Comparison of ENCODE assay signal across 21 cellular contexts in genomic region chr12:121600702-121601336, GRCh38. TPM values are rescaled to one million over a fixed set of nuclear protein-coding genes. Genes with fewer than 3 reads are reported as not detected.
DNase-seq lines count a peak whose midpoint lies in the region; ATAC-seq and TF ChIP-seq lines count a peak whose summit lies in the region.
"Had no signal": no experiment of that assay in that cellular context is flagged by ENCODE, and none has a peak within 500 bp of the region (broad histone marks: within the 10 kb centered on the region; RNA-seq: fewer than 3 reads in every experiment).

No MANE protein-coding gene starts in this region.

- peak overlapping the region; percentile 92 for H3K27ac Mint-ChIP-seq in progenitor cell of endocrine pancreas
- no peak overlapping the region for H3K27ac Mint-ChIP-seq in T-cell

- no peaks in the 10 kb centered on the region for H3K27me3 ChIP-seq in SJCRH30
- no peaks in the 10 kb centered on the region for H3K27me3 ChIP-seq in vagina

- TF ChIP-seq POLR2A in vagina (IDR thresholded peaks at IDR 0.05), result no peak

- peaks cover 4% of the 10 kb centered on the region for H3K36me3 Mint-ChIP-seq in progenitor cell of endocrine pancreas (ENCODE audit: insufficient read depth)
- peaks cover under 1% of the 10 kb centered on the region for H3K36me3 Mint-ChIP-seq in T-cell

- H3K4me1 Mint-ChIP-seq in progenitor cell of endocrine pancreas (ENCODE audit: low read depth) (peaks cover 17% of the 10 kb centered on the region), T-cell (peaks cover 5 to 11% (median 6%) of the 10 kb centered on the region in 3 donors)

- H3K9me3 Mint-ChIP-seq in progenitor cell of endocrine pancreas (ENCODE audit: low read depth) (peaks cover 1% of the 10 kb centered on the region), T-cell (no peaks in the 10 kb centered on the region)
- H3K9me3 Mint-ChIP-seq: CD8-positive, alpha-beta memory T cell had no signal

- POLR2A ChIA-PET in HEK293 (lab: Yijun Ruan, JAX) (interaction anchor here (0.6 kb wide), 1 partner anchor 1144 kb away, joined by 3 read pairs; no protein-coding TSS in a partner anchor), T-cell (lab: Charles Lee) (no interaction called here)

- H3K27ac ChIP-seq in HEK293 (ENCODE audit: extremely low read depth, low read depth, low read length) (no peak overlapping the region), SJCRH30 (no peak overlapping the region), vagina (no peak overlapping the region)
- H3K27ac ChIP-seq: HL-60, SK-N-MC had no signal

- no peaks in the 10 kb centered on the region for H3K27me3 Mint-ChIP-seq in progenitor cell of endocrine pancreas
- no peaks in the 10 kb centered on the region for H3K27me3 Mint-ChIP-seq in T-cell
- H3K27me3 Mint-ChIP-seq: CD8-positive, alpha-beta memory T cell had no signal

- no peak for ATAC-seq in T-cell (replicated peaks in 1 of 4)
- ATAC-seq in HG03354 (IDR thresholded peaks at IDR 0.05; ENCODE audit: poor library complexity, severe bottlenecking, unreplicated experiment), result no peak

- H3K36me3 ChIP-seq in HEK293 (ENCODE audit: control insufficient read depth in 2 of 2, insufficient read depth in 1 of 2, low read length in 2 of 2) (no peaks in the 10 kb centered on the region), SJCRH30 (no peaks in the 10 kb centered on the region), vagina (no peaks in the 10 kb centered on the region)

- CTCF ChIA-PET in HEK293 (lab: Yijun Ruan, JAX), result interaction anchor here (0.6 to 2.1 kb wide), 4 partner anchors 18 to 194 kb away, joined by 3 to 8 read pairs (median 4); no protein-coding TSS in a partner anchor
- CTCF ChIA-PET in T-cell (lab: Charles Lee), result interaction anchor here in 1 of 2 donors (0.9 kb wide), 1 partner anchor 12 kb away, joined by 5 read pairs; no protein-coding TSS in a partner anchor

- TF ChIP-seq CTCF in HEK293 (tag by site-specific recombination; IDR thresholded peaks at IDR 0.05), result no peak
- TF ChIP-seq CTCF in progenitor cell of endocrine pancreas (IDR thresholded peaks at IDR 0.05; ENCODE audit: unreplicated experiment), result no peak
- TF ChIP-seq CTCF in vagina (IDR thresholded peaks at IDR 0.05), result no peak

- peak; percentile 68 to 80 for DNase-seq in SJCRH30
- DNase-seq in iPS-NIHi7 (ENCODE audit: extremely low spot score), result peak; percentile 9
- no peak for DNase-seq in progenitor cell of endocrine pancreas (ENCODE audit: low spot score, unreplicated experiment)
- no peak for DNase-seq in T-cell
- DNase-seq in vagina (ENCODE audit: extremely low spot score in 2 of 2), result no peak
- no peak for DNase-seq in COLO668 (lab: John Stamatoyannopoulos, UW; ENCODE audit: unreplicated experiment)
- DNase-seq: C1 segment of cervical spinal cord; CD8-positive, alpha-beta memory T cell; DMS 273 treated with DMSO at 0.1 percent for 48 hours; DND-41; IMR-90; NCI-H1417 treated with DMSO at 0.1 percent for 48 hours; NCI-H2029; NCI-H2171; NCI-H526 treated with DMSO at 0.1 percent for 48 hours; NK-92 treated with Interleukin-12 subunit alpha and Interleukin-12 subunit beta, amount 100 ng/mL, for 24 hours; Right ventricle myocardium superior had no signal

- intact Hi-C loops in vagina (cut with DNase I), result no loop called here

- H3K4me1 ChIP-seq in HEK293 (ENCODE audit: control insufficient read depth, insufficient read depth, low read length), result no peaks in the 10 kb centered on the region
- H3K4me1 ChIP-seq in SJCRH30, result 0 out of 2 replicates have a peak, but pooled peaks cover 3% of the 10 kb centered on the region
- H3K4me1 ChIP-seq in vagina, result no peaks in the 10 kb centered on the region

- no peak overlapping the region for H3K4me3 ChIP-seq in HEK293 (ENCODE audit: low read depth, low read length)
- no peak overlapping the region for H3K4me3 ChIP-seq in SJCRH30
- H3K4me3 ChIP-seq in vagina, result no peak overlapping the region
- H3K4me3 ChIP-seq: SK-N-MC had no signal

- H3K4me3 Mint-ChIP-seq in progenitor cell of endocrine pancreas (ENCODE audit: low read depth) (no peak overlapping the region), T-cell (no peak overlapping the region)
- H3K4me3 Mint-ChIP-seq: CD8-positive, alpha-beta memory T cell had no signal

- H3K9me3 ChIP-seq in HEK293 (ENCODE audit: control insufficient read depth, insufficient read depth, low read depth, low read length) (no peaks in the 10 kb centered on the region), SJCRH30 (replicated peaks) (no peaks in the 10 kb centered on the region), vagina (no peaks in the 10 kb centered on the region)

TF ChIP-seq in HEK293, 187 proteins besides CTCF, POLR2A, EP300 and RAD21:
- 0 out of 2 replicates have a peak, but pooled peaks have one; percentile 17 for TF ChIP-seq ZNF664 (tag by site-specific recombination; IDR thresholded peaks at IDR 0.05)
- TF ChIP-seq ZNF292 (tag by site-specific recombination; IDR thresholded peaks at IDR 0.05; ENCODE audit: borderline replicate concordance, low read depth), result no peak

RNA-seq across cellular contexts. Expression of gene KDM2B, which starts 20.0 kb away (rescaled TPM):
- 44.0 and 48.4 TPM in 2 replicates for total RNA-seq in SJCRH30 (2014; rRNA removed; shearing (Covaris generic))
- total RNA-seq in progenitor cell of endocrine pancreas, result 74.0 and 79.2 TPM in 2 replicates
- 100 to 1,000 TPM in 2 of 5 donors, 10 to 100 TPM in 3; 74.1 to 102 (median 95.8) TPM for total RNA-seq in T-cell
- 18.9 TPM for total RNA-seq in vagina

RNA-seq across cellular contexts. Expression of gene ORAI1, which starts 25.5 kb away (rescaled TPM):
- total RNA-seq in SJCRH30 (2014; rRNA removed; shearing (Covaris generic)), result 11.5 and 12.2 TPM in 2 replicates
- total RNA-seq in progenitor cell of endocrine pancreas (18.9 and 19.3 TPM in 2 replicates), T-cell (10 to 100 TPM; 38.9 to 76.5 (median 59.0) TPM), vagina (18.2 TPM)

Comparison
In these comparisons a context has a peak if more than half of its experiments do, and no peak if none do; other contexts are left out.
1. DNase-seq: peak in SJCRH30 (2 of 2) and iPS-NIHi7 (single experiment); none in progenitor cell of endocrine pancreas (single experiment), T-cell (0 of 34), vagina (0 of 2) and COLO668 (single experiment).